8 cellular contexts compared by ENCODE assay signal in genomic region chr2:73291093-73291460, GRCh38. TPM values are rescaled to one million over a fixed set of nuclear protein-coding genes. Genes with fewer than 3 reads are reported as not detected.
DNase-seq lines count a peak whose midpoint lies in the region; ATAC-seq and TF ChIP-seq lines count a peak whose summit lies in the region.

No MANE protein-coding gene starts in this region.

- no peaks in the 10 kb centered on the region for H3K36me3 Mint-ChIP-seq in activated naive CD8-positive, alpha-beta T cell

- CTCF ChIA-PET in GM10248 (lab: Yijun Ruan, JAX) = interaction anchor here (0.8 to 4.6 kb wide), 23 partner anchors 9 to 114 kb away, joined by 3 to 35 read pairs (median 9); partner anchors contain the start of genes ALMS1, CCT7 and PRADC1

- DNase-seq in GM10248 (ENCODE audit: extremely low spot score) (peak; percentile 74), NOMO-1 treated with dmso at 0.1 percent for 144 hours (lab: John Stamatoyannopoulos, UW; ENCODE audit: unreplicated experiment) (peak; percentile 67), hepatocyte (ENCODE audit: low spot score) (peak; percentile 82), NCI-H446 treated with DMSO at 0.1 percent for 48 hours (lab: John Stamatoyannopoulos, UW) (no peak)
- DNase-seq in stimulated activated CD4-positive, alpha-beta T cell treated with anti-CD3 and anti-CD28 coated beads, Interleukin-1b, Interleukin-23, amount 100 ng/mL, for 48 hours = peak; percentile 31

- no peaks in the 10 kb centered on the region for H3K79me2 ChIP-seq in hepatocyte

- no peak overlapping the region for H3K4me3 ChIP-seq in hepatocyte

- no peaks in the 10 kb centered on the region for H3K9me3 ChIP-seq in hepatocyte (ENCODE audit: low read depth)

- no peaks in the 10 kb centered on the region for H4K20me1 ChIP-seq in hepatocyte (ENCODE audit: insufficient read depth, poor library complexity, severe bottlenecking)

- TF ChIP-seq CTCF in GM10248 (IDR thresholded peaks at IDR 0.05; ENCODE audit: control extremely low read depth, extremely low read depth, low read depth, missing control alignments) = no peak
- no peak for TF ChIP-seq CTCF in hepatocyte (IDR thresholded peaks at IDR 0.05; ENCODE audit: poor library complexity)

- H3K4me2 ChIP-seq in hepatocyte = peak overlapping the region; percentile 84

- H3K4me3 Mint-ChIP-seq in activated naive CD8-positive, alpha-beta T cell = peak overlapping the region; percentile 67

- H3K9me2 ChIP-seq in hepatocyte (replicated peaks; ENCODE audit: insufficient read depth) = no peaks in the 10 kb centered on the region

- H2AFZ ChIP-seq in hepatocyte = peak overlapping the region; percentile 26

- H3K9me3 Mint-ChIP-seq in activated naive CD8-positive, alpha-beta T cell (ENCODE audit: low read depth) = no peaks in the 10 kb centered on the region

- peaks cover 17% of the 10 kb centered on the region for H3K27me3 Mint-ChIP-seq in activated naive CD8-positive, alpha-beta T cell

- no peak overlapping the region for H3K27ac ChIP-seq in hepatocyte

- no peak for ATAC-seq in GM21381 (IDR thresholded peaks at IDR 0.05; ENCODE audit: unreplicated experiment)
- no peak for ATAC-seq in HG02970 (IDR thresholded peaks at IDR 0.05; ENCODE audit: low FRiP score, unreplicated experiment)

- peaks cover 95% of the 10 kb centered on the region for H3K27me3 ChIP-seq in hepatocyte

- no peak overlapping the region for H3K27ac Mint-ChIP-seq in activated naive CD8-positive, alpha-beta T cell

- H3K4me1 ChIP-seq in hepatocyte (ENCODE audit: insufficient read depth) = no peaks in the 10 kb centered on the region

- POLR2A ChIA-PET in GM10248 (lab: Yijun Ruan, JAX) = no interaction called here

- WGBS in hepatocyte (ENCODE audit: low lambda C conversion rate, missing lambda C conversion rate) = 7% methylated on average over 34 of the region's 34 CpGs

- H3K4me1 Mint-ChIP-seq in activated naive CD8-positive, alpha-beta T cell (ENCODE audit: low read depth) = peaks cover 15% of the 10 kb centered on the region

- no peaks in the 10 kb centered on the region for H3K36me3 ChIP-seq in hepatocyte (replicated peaks; ENCODE audit: insufficient read depth, low read depth)

RNA-seq across cellular contexts. Expression of gene EGR4, which starts 2.3 kb away (rescaled TPM):
- 0.23 TPM in 1 of 2 replicates, not detected in the other for total RNA-seq in hepatocyte
- polyA plus RNA-seq in hepatocyte = 0.78 and 1.9 TPM in 2 replicates

RNA-seq across cellular contexts. Expression of gene FBXO41, which starts 6.8 kb away (rescaled TPM):
- total RNA-seq in hepatocyte = 0.92 and 2.1 TPM in 2 replicates
- 1.2 and 1.3 TPM in 2 replicates for polyA plus RNA-seq in hepatocyte

RNA-seq across cellular contexts. Expression of gene CCT7, which starts 57.0 kb away (rescaled TPM):
- 195 and 197 TPM in 2 replicates for total RNA-seq in hepatocyte
- polyA plus RNA-seq in hepatocyte = 190 TPM in 2 replicates

RNA-seq across cellular contexts. Expression of gene PRADC1, which starts 58.0 kb away (rescaled TPM):
- 26.9 and 36.6 TPM in 2 replicates for total RNA-seq in hepatocyte
- 31.6 and 39.7 TPM in 2 replicates for polyA plus RNA-seq in hepatocyte
